ENCODE assay signal across 1 cellular context in genomic region chr15:92997821-92998220, GRCh38.
TF ChIP-seq lines count a peak whose summit lies in the region.

No MANE protein-coding gene starts in this region.

TF ChIP-seq in HCT116, 20 proteins besides CTCF, POLR2A, EP300 and RAD21 (continued from another document):
- no peak for TF ChIP-seq REST (IDR thresholded peaks at IDR 0.05; ENCODE audit: low read depth)
- TF ChIP-seq EGR1 (IDR thresholded peaks at IDR 0.05; ENCODE audit: low read depth) = no peak
- TF ChIP-seq SRF (IDR thresholded peaks at IDR 0.05; ENCODE audit: low read depth) = no peak
- no peak for TF ChIP-seq POLR2AphosphoS5 (IDR thresholded peaks at IDR 0.05; ENCODE audit: low read depth, low read length)
- no peak for TF ChIP-seq ELF1 (IDR thresholded peaks at IDR 0.05; ENCODE audit: borderline replicate concordance, low read depth)
- TF ChIP-seq ZFX (IDR thresholded peaks at IDR 0.05) = no peak
- no peak for TF ChIP-seq ATF3 (IDR thresholded peaks at IDR 0.05)
- no peak for TF ChIP-seq SP1 (IDR thresholded peaks at IDR 0.05; ENCODE audit: low read depth)
- TF ChIP-seq ZBTB33 (IDR thresholded peaks at IDR 0.05; ENCODE audit: extremely low read depth, insufficient replicate concordance, low read length) = no peak
- no peak for TF ChIP-seq JUND (IDR thresholded peaks at IDR 0.05)
- TF ChIP-seq ZNF274 (IDR thresholded peaks at IDR 0.05; ENCODE audit: low read depth, low read length) = no peak
